Comparison of ENCODE assay signal across 8 cellular contexts in genomic region chr1:60281360-60281932, GRCh38.
DNase-seq lines count a peak whose midpoint lies in the region; ATAC-seq and TF ChIP-seq lines count a peak whose summit lies in the region.

No MANE protein-coding gene starts in this region.

- no peak for TF ChIP-seq POLR2A in spleen (IDR thresholded peaks at IDR 0.05)

- no peak overlapping the region for H3K4me3 ChIP-seq in astrocyte of the spinal cord (ENCODE audit: low read depth, low read length)
- H3K4me3 ChIP-seq in spleen: no peak overlapping the region

- no peaks in the 10 kb centered on the region for H3K9me3 ChIP-seq in spleen

- peak; percentile 98 for TF ChIP-seq CTCF in astrocyte of the spinal cord (IDR thresholded peaks at IDR 0.05; ENCODE audit: low read depth, low read length)
- TF ChIP-seq CTCF in spleen (IDR thresholded peaks at IDR 0.05 in 8 of 11, conservative IDR thresholded peaks at IDR 0.05 in 3 of 11): peak; percentile 24 to 92 (median 71)

- in situ Hi-C loops in astrocyte of the spinal cord (cut with HindIII; ENCODE audit: low sequenced_read_pairs): no loop called here

- DNase-seq in GM03348 (ENCODE audit: low spot score): peak; percentile 75
- peak; percentile 70 for DNase-seq in HK-2 (ENCODE audit: unreplicated experiment)
- peak; percentile 83 for DNase-seq in NCI-H748 treated with DMSO at 0.1 percent for 48 hours (lab: John Stamatoyannopoulos, UW)
- DNase-seq in astrocyte of the spinal cord (ENCODE audit: low read depth, low spot score): peak; percentile 80
- DNase-seq in iPS DF 4.7 (ENCODE audit: extremely low read depth, low spot score): peak; percentile 30
- no peak for DNase-seq in spleen

- peak; percentile 89 for ATAC-seq in GM21423 (IDR thresholded peaks at IDR 0.05; ENCODE audit: unreplicated experiment)
- ATAC-seq in GM21360 (IDR thresholded peaks at IDR 0.05; ENCODE audit: unreplicated experiment): no peak

- peak overlapping the region in 3 of 8 donors; percentile 1 to 39 (median 30) for H3K27ac ChIP-seq in spleen

- H3K4me1 ChIP-seq in spleen: peaks cover 0 to 20% (median 14%) of the 10 kb centered on the region in 6 donors

- H3K36me3 ChIP-seq in spleen: no peaks in the 10 kb centered on the region

- WGBS in spleen, 5 donors: 10 to 19% (median 17%) methylated on average over 9 of the region's 9 CpGs

- intact Hi-C loops in spleen (cut with DNase I; ENCODE audit: low total_unique reads): no loop called here

- no peaks in the 10 kb centered on the region for H3K27me3 ChIP-seq in spleen (replicated peaks in 1 of 7)
